Comparison of ENCODE assay signal across 14 cellular contexts in genomic region chr3:127915937-127916480, GRCh38. TPM values are rescaled to one million over a fixed set of nuclear protein-coding genes. Genes with fewer than 3 reads are reported as not detected.
DNase-seq lines count a peak whose midpoint lies in the region; ATAC-seq and TF ChIP-seq lines count a peak whose summit lies in the region.
"Had no signal": no experiment of that assay in that cellular context is flagged by ENCODE, and none has a peak within 500 bp of the region (broad histone marks: within the 10 kb centered on the region; RNA-seq: fewer than 3 reads in every experiment).

No MANE protein-coding gene starts in this region.

- no peaks in the 10 kb centered on the region for H3K9me3 ChIP-seq in muscle layer of colon (ENCODE audit: low read length)
- H3K9me3 ChIP-seq in thoracic aorta, result no peaks in the 10 kb centered on the region
- H3K9me3 ChIP-seq: mucosa of descending colon, SJCRH30 had no signal

- H3K27me3 ChIP-seq in muscle layer of colon (ENCODE audit: control insufficient read depth in 1 of 2, insufficient read depth in 2 of 2, low read length in 2 of 2) (no peaks in the 10 kb centered on the region), thoracic aorta (replicated peaks; ENCODE audit: insufficient read depth) (no peaks in the 10 kb centered on the region)
- H3K27me3 ChIP-seq: SJCRH30 had no signal

- peak overlapping the region; percentile 2 for H3K9ac ChIP-seq in muscle layer of colon (ENCODE audit: low read length)

- peak overlapping the region; percentile 57 for H3K27ac ChIP-seq in cingulate gyrus (ENCODE audit: low read depth, low read length)
- peak overlapping the region; percentile 45 for H3K27ac ChIP-seq in muscle layer of colon (ENCODE audit: low read depth, low read length)
- H3K27ac ChIP-seq in thoracic aorta, result peak overlapping the region; percentile 86 to 89
- H3K27ac ChIP-seq: SJCRH30 had no signal

- H3K36me3 ChIP-seq in muscle layer of colon (ENCODE audit: insufficient read depth, low read length), result no peaks in the 10 kb centered on the region
- no peaks in the 10 kb centered on the region for H3K36me3 ChIP-seq in thoracic aorta
- H3K36me3 ChIP-seq: SJCRH30 had no signal

- peak overlapping the region in 1 of 2 donors; percentile 41 for H3K4me3 ChIP-seq in muscle layer of colon (ENCODE audit: low read depth in 1 of 2, low read length in 2 of 2)
- peak overlapping the region; percentile 86 for H3K4me3 ChIP-seq in thoracic aorta
- H3K4me3 ChIP-seq: mucosa of descending colon, SJCRH30 had no signal

- H3K4me1 ChIP-seq in muscle layer of colon (ENCODE audit: insufficient read depth, low read length), result peaks cover 21% of the 10 kb centered on the region
- peaks cover 15 to 42% of the 10 kb centered on the region in 2 donors for H3K4me1 ChIP-seq in thoracic aorta (ENCODE audit: control insufficient read depth in 1 of 2, low read depth in 2 of 2)

- DNase-seq in NCI-H1105 (lab: John Stamatoyannopoulos, UW) (peak; percentile 70), NCI-H1105 treated with DMSO at 0.1 percent for 48 hours (lab: John Stamatoyannopoulos, UW) (no peak), thoracic aorta (ENCODE audit: low spot score) (no peak), NCI-H1436 treated with DMSO at 0.1 percent for 48 hours (lab: John Stamatoyannopoulos, UW) (no peak)
- no peak for DNase-seq in NK-92 treated with Interleukin-12 subunit alpha and Interleukin-12 subunit beta, amount 100 ng/mL, for 24 hours (lab: John Stamatoyannopoulos, UW)
- DNase-seq: 8988T, immature natural killer cell, NCI-H1930, SJCRH30 had no signal

- no peak for ATAC-seq in thoracic aorta (ENCODE audit: insufficient number of reproducible peaks, low FRiP score, low read depth)
- ATAC-seq in SK-N-SH treated with all-trans-retinoic acid at 6 μM for 48 hours, result no peak
- ATAC-seq: activated naive CD4-positive, alpha-beta T cell treated with anti-CD3 and anti-CD28 coated beads, Interleukin-2, amount 50 U/mL, for 72 hours had no signal

- TF ChIP-seq CTCF in thoracic aorta (IDR thresholded peaks at IDR 0.05), result no peak

TF ChIP-seq in SK-N-SH treated with all-trans-retinoic acid at 6 μM for 48 hours, 23 proteins besides CTCF, POLR2A, EP300 and RAD21:
- no peak for TF ChIP-seq GLIS3 (CRISPR knock-in tag; IDR thresholded peaks at IDR 0.05)
- TF ChIP-seq ZNF8 (CRISPR knock-in tag; IDR thresholded peaks at IDR 0.05), result no peak
- no peak for TF ChIP-seq SNAI2 (CRISPR knock-in tag; IDR thresholded peaks at IDR 0.05)
- no peak for TF ChIP-seq CSRNP3 (CRISPR knock-in tag; IDR thresholded peaks at IDR 0.05)
- TF ChIP-seq TSHZ2 (CRISPR knock-in tag; IDR thresholded peaks at IDR 0.05), result no peak
- TF ChIP-seq ZFP30 (CRISPR knock-in tag; IDR thresholded peaks at IDR 0.05), result no peak
- TF ChIP-seq TCF4 (CRISPR knock-in tag; IDR thresholded peaks at IDR 0.05; ENCODE audit: borderline replicate concordance), result no peak
- TF ChIP-seq OSR1 (CRISPR knock-in tag; IDR thresholded peaks at IDR 0.05), result no peak
- TF ChIP-seq ESRRG (CRISPR knock-in tag; IDR thresholded peaks at IDR 0.05), result no peak
- no peak for TF ChIP-seq RARB (CRISPR knock-in tag; IDR thresholded peaks at IDR 0.05)
- no peak for TF ChIP-seq PPARA (CRISPR knock-in tag; IDR thresholded peaks at IDR 0.05; ENCODE audit: borderline replicate concordance)
- TF ChIP-seq ISL1 (CRISPR knock-in tag; IDR thresholded peaks at IDR 0.05), result no peak
- TF ChIP-seq ZNF70 (CRISPR knock-in tag; IDR thresholded peaks at IDR 0.05), result no peak
- no peak for TF ChIP-seq PATZ1 (CRISPR knock-in tag; IDR thresholded peaks at IDR 0.05; ENCODE audit: borderline replicate concordance)
- TF ChIP-seq CSDC2 (CRISPR knock-in tag; IDR thresholded peaks at IDR 0.05), result no peak
- TF ChIP-seq ZFP3 (CRISPR knock-in tag; IDR thresholded peaks at IDR 0.05), result no peak
- TF ChIP-seq ARNTL (CRISPR knock-in tag; IDR thresholded peaks at IDR 0.05; ENCODE audit: borderline replicate concordance, low read depth), result no peak

RNA-seq across cellular contexts. Expression of gene KBTBD12, which starts 1.0 kb away (rescaled TPM):
- total RNA-seq in thoracic aorta, result 10 to 100 TPM; 14.5 TPM
- total RNA-seq: activated naive CD4-positive, alpha-beta T cell treated with anti-CD3 and anti-CD28 coated beads, Interleukin-2, amount 50 U/mL, for 72 hours; SJCRH30 had no signal
